Comparison of ENCODE assay signal across 20 cellular contexts in the genomic region with DNA sequence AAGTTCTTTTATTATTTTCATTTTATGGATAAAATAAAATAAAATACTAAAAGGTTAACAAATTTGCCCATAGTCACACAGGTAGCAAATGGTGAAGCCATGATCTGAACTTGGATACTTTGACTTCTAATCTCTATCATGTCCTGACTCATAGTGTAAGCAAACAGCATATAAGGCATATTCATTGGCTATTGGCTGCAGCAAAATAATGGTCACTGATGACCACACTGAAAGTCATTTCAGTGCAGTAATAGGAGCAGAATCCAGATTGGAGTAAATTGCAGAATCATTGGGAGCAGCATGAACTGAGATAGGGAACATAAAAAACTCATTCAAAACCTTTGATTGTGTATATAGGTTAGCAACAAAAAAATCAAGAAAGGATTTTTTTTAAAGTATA.
A peak's percentile ranks its signal among the peaks of the same experiment; 100 is the strongest.
DNase-seq lines count a peak whose midpoint lies in the region; ATAC-seq and TF ChIP-seq lines count a peak whose summit lies in the region.
"Had no signal": no experiment of that assay in that cellular context is flagged by ENCODE, and none has a peak within 500 bp of the region (broad histone marks: within the 10 kb centered on the region; RNA-seq: fewer than 3 reads in every experiment).

No MANE protein-coding gene starts in this region.

- H3K4me2 ChIP-seq in OCI-LY7 (ENCODE audit: low read length): peak overlapping the region; percentile 44

- CTCF ChIA-PET in OCI-LY7 (lab: Charles Lee; ENCODE audit: unreplicated experiment): no interaction called here

- no peaks in the 10 kb centered on the region; the same call in 1 of the 2 replicates for H3K9me2 ChIP-seq in OCI-LY7 (ENCODE audit: insufficient read depth, low read length)

- no peak for TF ChIP-seq POLR2A in erythroblast (IDR thresholded peaks at IDR 0.05; ENCODE audit: low read length)

- H3K4me1 ChIP-seq in OCI-LY7 (ENCODE audit: insufficient read depth, low read length, poor library complexity, severe bottlenecking): peaks cover 13% of the 10 kb centered on the region
- H3K4me1 ChIP-seq: adrenal gland, sigmoid colon had no signal

- no peak overlapping the region for H3K4me3 ChIP-seq in OCI-LY7 (ENCODE audit: low read depth, low read length, poor library complexity, severe bottlenecking)
- H3K4me3 ChIP-seq in choroid plexus epithelial cell (ENCODE audit: low read depth, low read length): no peak overlapping the region
- H3K4me3 ChIP-seq: adrenal gland; BLaER1 treated with 17β-estradiol and CSF1 and Interleukin-3, amounts not matched to agents 10 nM and 100 nM; sigmoid colon had no signal

- peak; percentile 65 for DNase-seq in A172 (ENCODE audit: low spot score)
- DNase-seq in Daoy (ENCODE audit: low read depth): peak; percentile 34
- DNase-seq in OCI-LY7 (ENCODE audit: low spot score): no peak
- peak; percentile 4 for DNase-seq in choroid plexus epithelial cell (ENCODE audit: low read depth)
- no peak for DNase-seq in erythroblast (lab: John Stamatoyannopoulos, UW)
- DNase-seq in NOMO-1 treated with dmso at 0.1 percent for 144 hours (lab: John Stamatoyannopoulos, UW; ENCODE audit: unreplicated experiment): no peak
- DNase-seq: activated CD4-positive, alpha-beta T cell treated with anti-CD3 and anti-CD28 coated beads for 36 hours; activated effector memory CD4-positive, alpha-beta T cell treated with Interleukin-2 at 50 U/mL for 16 hours; adrenal gland; midbrain; NCI-H1105 treated with DMSO at 0.1 percent for 48 hours; NCI-H2107; NCI-H510A treated with DMSO at 0.1 percent for 48 hours; sigmoid colon; substantia nigra had no signal

- H3K36me3 ChIP-seq in OCI-LY7 (ENCODE audit: insufficient read depth, low read length): no peaks in the 10 kb centered on the region
- H3K36me3 ChIP-seq: adrenal gland; BLaER1 treated with 17β-estradiol and CSF1 and Interleukin-3, amounts not matched to agents 10 nM and 100 nM; sigmoid colon had no signal

- H2AFZ ChIP-seq in OCI-LY7 (ENCODE audit: low read length): no peak overlapping the region

- no TSS peak for BruUV-seq in OCI-LY7 (replicated peaks; lab: Mats Ljungman, UMichigan)

- H3K9me3 ChIP-seq in OCI-LY7 (ENCODE audit: low read length): no peaks in the 10 kb centered on the region
- H3K9me3 ChIP-seq: adrenal gland, sigmoid colon had no signal

- POLR2A ChIA-PET in OCI-LY7 (lab: Charles Lee): interaction anchor here (0.8 to 1.9 kb wide), 3 partner anchors 12 to 97 kb away, joined by 3 to 11 read pairs (median 3); no protein-coding TSS in a partner anchor

- ATAC-seq in HG02763 (IDR thresholded peaks at IDR 0.05; ENCODE audit: unreplicated experiment) (no peak), HG02623 (IDR thresholded peaks at IDR 0.05; ENCODE audit: unreplicated experiment) (no peak)
- ATAC-seq: HepG2, left lobe of liver had no signal

- TF ChIP-seq CTCF in OCI-LY7 (conservative IDR thresholded peaks at IDR 0.05; ENCODE audit: low read length): no peak
- TF ChIP-seq CTCF in choroid plexus epithelial cell (conservative IDR thresholded peaks at IDR 0.05; ENCODE audit: low read depth, low read length): no peak

- intact Hi-C loops in OCI-LY7 (cut with micrococcal nuclease; ENCODE audit: unreplicated experiment): no loop called here

- H3K79me2 ChIP-seq in OCI-LY7 (ENCODE audit: insufficient read depth, low read depth, low read length): no peaks in the 10 kb centered on the region

- H3K27ac ChIP-seq in OCI-LY7 (ENCODE audit: low read depth, low read length, poor library complexity, severe bottlenecking): no peak overlapping the region
- H3K27ac ChIP-seq: adrenal gland; BLaER1 treated with 17β-estradiol and CSF1 and Interleukin-3, amounts not matched to agents 10 nM and 100 nM; sigmoid colon had no signal

- H4K20me1 ChIP-seq in OCI-LY7 (ENCODE audit: insufficient read depth, low read length): peaks cover 3% of the 10 kb centered on the region; the same call in 1 of the 2 replicates
- H4K20me1 ChIP-seq: BLaER1 treated with 17β-estradiol and CSF1 and Interleukin-3, amounts not matched to agents 10 nM and 100 nM had no signal

Comparison
In these comparisons a context has a peak if more than half of its experiments do, and no peak if none do; other contexts are left out.
1. DNase-seq: peak in A172 (single experiment), Daoy (single experiment) and choroid plexus epithelial cell (single experiment); none in OCI-LY7 (single experiment), erythroblast (0 of 2) and NOMO-1 treated with dmso at 0.1 percent for 144 hours (single experiment).